Comparison of ENCODE assay signal across 8 cellular contexts in the genomic region with DNA sequence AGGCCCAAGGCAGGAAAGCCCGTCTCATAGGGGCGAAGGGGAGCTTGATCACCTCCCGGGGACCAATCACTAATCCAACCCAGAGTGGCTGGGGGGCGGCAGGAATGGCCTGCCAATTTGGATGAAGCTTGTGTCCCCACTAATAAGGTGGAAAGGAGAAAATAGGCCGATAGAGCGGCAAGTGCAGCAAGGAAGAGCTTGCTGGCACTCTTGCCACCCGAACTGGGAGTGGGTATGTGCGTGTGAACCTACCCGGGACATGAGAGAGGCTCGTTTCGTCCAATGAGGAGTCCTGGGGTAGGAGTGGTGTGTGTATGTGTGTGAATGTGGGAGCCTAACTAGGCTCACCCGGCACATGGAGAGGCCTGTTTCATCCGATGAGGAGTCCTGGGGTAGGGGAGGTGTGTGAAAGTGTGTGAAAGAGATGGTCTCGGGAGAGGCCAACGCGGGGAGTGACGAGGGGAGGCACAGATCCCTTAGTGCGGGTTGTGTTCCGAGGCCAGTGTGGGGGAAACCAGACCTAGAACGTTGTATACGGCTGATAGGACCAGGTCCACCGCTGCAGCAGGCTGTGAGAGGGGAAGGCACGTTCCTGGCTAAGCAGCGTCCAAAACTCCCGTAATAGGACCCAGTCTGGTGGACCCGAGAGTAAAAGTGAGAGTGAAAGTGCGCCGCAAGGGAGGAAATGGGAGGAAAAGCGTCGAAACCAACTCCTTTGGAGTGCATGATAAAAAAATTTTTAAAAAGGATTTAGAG. TPM values are rescaled to one million over a fixed set of nuclear protein-coding genes. Genes with fewer than 3 reads are reported as not detected.
A peak's percentile ranks its signal among the peaks of the same experiment; 100 is the strongest.
DNase-seq lines count a peak whose midpoint lies in the region; ATAC-seq and TF ChIP-seq lines count a peak whose summit lies in the region.

No MANE protein-coding gene starts in this region.

- H3K4me3 ChIP-seq in ACC112 (ENCODE audit: low read depth, low read length) (peak overlapping the region; percentile 78), gastroesophageal sphincter (peak overlapping the region; percentile 55 to 57), osteoblast (ENCODE audit: insufficient read depth, low read length) (peak overlapping the region; percentile 70)

- TF ChIP-seq POLR2A in gastroesophageal sphincter (IDR thresholded peaks at IDR 0.05): peak in 1 of 2 donors; percentile 11

- H3K36me3 ChIP-seq in ACC112 (ENCODE audit: insufficient read depth, low read length): no peaks in the 10 kb centered on the region
- no peaks in the 10 kb centered on the region for H3K36me3 ChIP-seq in gastroesophageal sphincter
- H3K36me3 ChIP-seq in osteoblast (ENCODE audit: insufficient read depth, low read length): no peaks in the 10 kb centered on the region

- in situ Hi-C loops in KBM-7 (cut with MboI; ENCODE audit: low pct_unique_long_range_greater_than_20kb, low sequenced_read_pairs): no loop called here

- no peak for TF ChIP-seq EP300 in gastroesophageal sphincter (IDR thresholded peaks at IDR 0.05)

- H3K27ac ChIP-seq in ACC112 (ENCODE audit: low read depth, low read length) (peak overlapping the region; percentile 78), gastroesophageal sphincter (peak overlapping the region; percentile 61 to 91 (median 84)), osteoblast (ENCODE audit: low read depth, low read length) (peak overlapping the region; percentile 82)

- H3K9me3 ChIP-seq in gastroesophageal sphincter: no peaks in the 10 kb centered on the region
- H3K9me3 ChIP-seq in osteoblast (ENCODE audit: low read depth, low read length): no peaks in the 10 kb centered on the region

- no peaks in the 10 kb centered on the region for H3K79me2 ChIP-seq in ACC112 (ENCODE audit: control insufficient read depth, insufficient read depth, low read length, unreplicated experiment)
- H3K79me2 ChIP-seq in osteoblast (ENCODE audit: insufficient read depth, low read length): no peaks in the 10 kb centered on the region

- H4K20me1 ChIP-seq in osteoblast (ENCODE audit: insufficient read depth, low read length): no peaks in the 10 kb centered on the region

- ATAC-seq in gastroesophageal sphincter (peak; percentile 78), GM18519 (IDR thresholded peaks at IDR 0.05; ENCODE audit: low FRiP score, unreplicated experiment) (no peak), HG02973 (IDR thresholded peaks at IDR 0.05; ENCODE audit: unreplicated experiment) (no peak)

- H2AFZ ChIP-seq in ACC112 (ENCODE audit: low read length, unreplicated experiment) (peak overlapping the region; percentile 100), osteoblast (ENCODE audit: low read length) (peak overlapping the region; percentile 89)

- no peaks in the 10 kb centered on the region for H3K27me3 ChIP-seq in ACC112 (ENCODE audit: insufficient read depth, low read length)
- no peaks in the 10 kb centered on the region for H3K27me3 ChIP-seq in gastroesophageal sphincter
- no peaks in the 10 kb centered on the region for H3K27me3 ChIP-seq in osteoblast (ENCODE audit: insufficient read depth, low read length)

- peak overlapping the region; percentile 86 for H3K4me2 ChIP-seq in osteoblast (ENCODE audit: insufficient read depth, low read length)

- H3K4me1 ChIP-seq in ACC112 (ENCODE audit: control insufficient read depth, insufficient read depth, low read length, unreplicated experiment): peaks cover 8% of the 10 kb centered on the region
- peaks cover 0 to 30% (median 6%) of the 10 kb centered on the region in 3 donors for H3K4me1 ChIP-seq in gastroesophageal sphincter
- H3K4me1 ChIP-seq in osteoblast (ENCODE audit: insufficient read depth, low read length): peaks cover 26% of the 10 kb centered on the region

- DNase-seq in KBM-7 (peak; percentile 12), osteoblast (ENCODE audit: insufficient read length, low spot score, missing footprints) (no peak), NK-92 (lab: John Stamatoyannopoulos, UW; ENCODE audit: unreplicated experiment) (no peak)
- DNase-seq in activated T-cell treated with anti-CD3 and anti-CD28 coated beads, Interleukin-2, amount 50 U/mL, for 1 hour: peak; percentile 46

- 0 to 1% methylated on average over 22 to 26 of the region's 30 CpGs for whole genome bisulfite sequencing in gastroesophageal sphincter (ENCODE audit: low coverage in 1 of 2), 2 donors

- TF ChIP-seq CTCF in gastroesophageal sphincter (IDR thresholded peaks at IDR 0.05) (no peak), osteoblast (IDR thresholded peaks at IDR 0.05; ENCODE audit: extremely low read depth, low read depth, low read length) (no peak)

RNA-seq across cellular contexts. Expression of a gene that starts 47.1 kb away (rescaled TPM):
- total RNA-seq in gastroesophageal sphincter (10 to 100 TPM in 1 of 4 donors, 1 to 10 TPM in 3; 7.0 to 10.9 (median 8.7) TPM), osteoblast (11.6 and 13.0 TPM in 2 replicates)

RNA-seq across cellular contexts. Expression of a gene that starts 47.8 kb away (rescaled TPM):
- total RNA-seq in gastroesophageal sphincter (not detected), osteoblast (under 0.01 and 0.59 TPM in 2 replicates)

RNA-seq across cellular contexts. Expression of a gene that starts 54.1 kb away (rescaled TPM):
- 100 to 1,000 TPM; 127 to 358 (median 218) TPM for total RNA-seq in gastroesophageal sphincter
- 119 and 143 TPM in 2 replicates for total RNA-seq in osteoblast

RNA-seq across cellular contexts. Expression of a gene that starts 54.4 kb away (rescaled TPM):
- total RNA-seq in gastroesophageal sphincter: 100 to 1,000 TPM; 154 to 277 (median 186) TPM
- 113 and 117 TPM in 2 replicates for total RNA-seq in osteoblast

Comparison
In these comparisons a context has a peak if more than half of its experiments do, and no peak if none do; other contexts are left out.
1. DNase-seq: peak in KBM-7 (single experiment) and activated T-cell treated with anti-CD3 and anti-CD28 coated beads, Interleukin-2, amount 50 U/mL, for 1 hour (single experiment); none in osteoblast (single experiment) and NK-92 (single experiment).
2. Peak in every context shown above with its lines, with median percentiles within 50 percentile points of each other: H3K27ac ChIP-seq and H3K4me3 ChIP-seq.